In the genomic region with DNA sequence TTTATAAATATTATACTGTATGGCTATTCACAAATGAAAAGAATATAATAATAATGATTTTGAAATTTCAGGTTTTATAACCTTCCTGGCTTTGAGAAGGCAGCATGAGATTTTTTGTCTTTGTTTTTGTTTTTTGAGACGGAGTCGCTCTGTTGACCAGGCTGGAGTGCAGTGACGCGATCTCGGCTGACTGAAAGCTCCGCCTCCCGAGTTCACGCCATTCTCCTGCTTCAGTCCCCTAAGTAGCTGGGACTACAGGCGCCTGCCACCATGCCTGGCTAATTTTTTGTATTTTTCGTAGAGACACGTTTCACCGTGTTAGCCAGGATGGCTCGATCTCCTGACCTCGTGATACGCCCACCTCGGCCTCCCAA, we compare ENCODE assay signal across 8 cellular contexts.
DNase-seq lines count a peak whose midpoint lies in the region; ATAC-seq and TF ChIP-seq lines count a peak whose summit lies in the region.

No MANE protein-coding gene starts in this region.

- no peak overlapping the region for H3K4me3 ChIP-seq in fibroblast of mammary gland (ENCODE audit: control insufficient read depth, low read depth, low read length)

- POLR2A ChIA-PET in activated CD4-positive, alpha-beta T cell treated with anti-CD3 and anti-CD28 coated beads for 36 hours (lab: Charles Lee) = interaction anchor here (0.6 to 1.1 kb wide), 6 partner anchors 17 to 283 kb away, joined by 3 to 6 read pairs (median 3); a partner anchor contains a TSS

- H3K4me3 Mint-ChIP-seq in activated CD4-positive, alpha-beta T cell treated with anti-CD3 and anti-CD28 coated beads for 36 hours = peak overlapping the region; percentile 86

- intact Hi-C loops in activated CD4-positive, alpha-beta T cell treated with anti-CD3 and anti-CD28 coated beads for 36 hours (cut with DNase I, micrococcal nuclease) = loop anchor here (1.0 to 10.0 kb wide), 7 partner anchors 64 to 1752 kb away; a partner anchor contains a TSS

- H3K27ac Mint-ChIP-seq in activated CD4-positive, alpha-beta T cell treated with anti-CD3 and anti-CD28 coated beads for 36 hours = peak overlapping the region; percentile 93

- H3K9me3 Mint-ChIP-seq in activated CD4-positive, alpha-beta T cell treated with anti-CD3 and anti-CD28 coated beads for 36 hours (ENCODE audit: low read depth) = peaks cover 7% of the 10 kb centered on the region

- ATAC-seq in GM19455 (IDR thresholded peaks at IDR 0.05; ENCODE audit: unreplicated experiment) = peak; percentile 59
- peak; percentile 59 for ATAC-seq in activated CD4-positive, alpha-beta T cell treated with anti-CD3 and anti-CD28 coated beads for 36 hours
- ATAC-seq in HG03521 (IDR thresholded peaks at IDR 0.05; ENCODE audit: unreplicated experiment) = no peak

- CTCF ChIA-PET in activated CD4-positive, alpha-beta T cell treated with anti-CD3 and anti-CD28 coated beads for 36 hours (lab: Charles Lee) = interaction anchor here (0.6 to 2.4 kb wide), 4 partner anchors 10 to 921 kb away, joined by 3 to 15 read pairs (median 4); a partner anchor contains a TSS

- peaks cover 32% of the 10 kb centered on the region for H3K4me1 Mint-ChIP-seq in activated CD4-positive, alpha-beta T cell treated with anti-CD3 and anti-CD28 coated beads for 36 hours

- H3K36me3 Mint-ChIP-seq in activated CD4-positive, alpha-beta T cell treated with anti-CD3 and anti-CD28 coated beads for 36 hours (ENCODE audit: low read depth) = peaks cover 19% of the 10 kb centered on the region

- no peaks in the 10 kb centered on the region for H3K27me3 Mint-ChIP-seq in activated CD4-positive, alpha-beta T cell treated with anti-CD3 and anti-CD28 coated beads for 36 hours

- DNase-seq in activated CD4-positive, alpha-beta T cell treated with anti-CD3 and anti-CD28 coated beads for 36 hours = peak; percentile 82
- DNase-seq in fibroblast of mammary gland (ENCODE audit: low read depth) (peak; percentile 6), HCEC 1CT (no peak), AG20443 (ENCODE audit: low spot score) (no peak), NCI-H2196 (lab: John Stamatoyannopoulos, UW; ENCODE audit: unreplicated experiment) (no peak)
- DNase-seq in stimulated activated CD4-positive, alpha-beta T cell treated with anti-CD3 and anti-CD28 coated beads, Interleukin-12 subunit alpha, Interleukin-12 subunit beta, amount 100 ng/mL, for 4 hours = peak; percentile 56

- no peak for TF ChIP-seq CTCF in fibroblast of mammary gland (conservative IDR thresholded peaks at IDR 0.05; ENCODE audit: control insufficient read depth, insufficient read depth, low read depth, low read length)

Comparison
In these comparisons a context has a peak if more than half of its experiments do, and no peak if none do; other contexts are left out.
1. DNase-seq: peak in activated CD4-positive, alpha-beta T cell treated with anti-CD3 and anti-CD28 coated beads for 36 hours (single experiment), fibroblast of mammary gland (single experiment) and stimulated activated CD4-positive, alpha-beta T cell treated with anti-CD3 and anti-CD28 coated beads, Interleukin-12 subunit alpha, Interleukin-12 subunit beta, amount 100 ng/mL, for 4 hours (single experiment); none in HCEC 1CT (single experiment), AG20443 (single experiment) and NCI-H2196 (single experiment).